In genomic region chr9:38160613-38161215, GRCh38 we compare ENCODE assay signal across 8 cellular contexts.
DNase-seq lines count a peak whose midpoint lies in the region; TF ChIP-seq lines count a peak whose summit lies in the region.

No MANE protein-coding gene starts in this region.

- no peaks in the 10 kb centered on the region for H3K79me2 ChIP-seq in neural progenitor cell (ENCODE audit: low read depth)

- H4K20me1 ChIP-seq in neural progenitor cell (ENCODE audit: low read depth) = no peaks in the 10 kb centered on the region

- H3K4me2 ChIP-seq in neural progenitor cell = no peak overlapping the region

- H3K4me3 Mint-ChIP-seq in neural progenitor cell = no peak overlapping the region

- peak overlapping the region; percentile 22 for H2AFZ ChIP-seq in neural progenitor cell (replicated peaks)

- H3K27me3 ChIP-seq in neural progenitor cell = no peaks in the 10 kb centered on the region
- no peaks in the 10 kb centered on the region for H3K27me3 ChIP-seq in thyroid gland

- no peak overlapping the region for H3K9ac ChIP-seq in neural progenitor cell

- DNase-seq in AG09319 (ENCODE audit: extremely low read depth, low read depth) = peak; percentile 15
- peak; percentile 53 for DNase-seq in GM19240 (ENCODE audit: insufficient read length, low spot score)
- peak; percentile 31 for DNase-seq in NCI-H82 treated with DMSO at 0.1 percent for 48 hours (lab: John Stamatoyannopoulos, UW; ENCODE audit: unreplicated experiment)
- DNase-seq in activated CD8-positive, alpha-beta memory T cell treated with anti-CD3 and anti-CD28 coated beads, Interleukin-2, amount 50 U/mL, for 48 hours = peak; percentile 90
- DNase-seq in fibroblast of gingiva (ENCODE audit: low read depth) = peak; percentile 21
- peak; percentile 89 for DNase-seq in neural progenitor cell (ENCODE audit: low spot score)
- DNase-seq in thyroid gland = peak; percentile 65 to 75
- DNase-seq in KG1 (lab: John Stamatoyannopoulos, UW) = no peak

- 43 to 45% methylated on average over 9 of the region's 9 CpGs for WGBS in thyroid gland, 2 donors

- H3F3A ChIP-seq in neural progenitor cell (ENCODE audit: low read depth) = peaks cover 6% of the 10 kb centered on the region

- peaks cover 16% of the 10 kb centered on the region for H3K4me1 ChIP-seq in neural progenitor cell
- no peaks in the 10 kb centered on the region for H3K4me1 ChIP-seq in thyroid gland

- no peaks in the 10 kb centered on the region for H3K36me3 Mint-ChIP-seq in neural progenitor cell

- H3K4me1 Mint-ChIP-seq in neural progenitor cell = peaks cover 21% of the 10 kb centered on the region

- H3K27ac Mint-ChIP-seq in neural progenitor cell = peak overlapping the region; percentile 9

- H3K9me3 ChIP-seq in neural progenitor cell (ENCODE audit: low read depth) (no peaks in the 10 kb centered on the region), thyroid gland (no peaks in the 10 kb centered on the region)

- H3K36me3 ChIP-seq in neural progenitor cell = no peaks in the 10 kb centered on the region
- H3K36me3 ChIP-seq in thyroid gland = no peaks in the 10 kb centered on the region

- intact Hi-C loops in thyroid gland (cut with DNase I) = no loop called here

- peak; percentile 93 for TF ChIP-seq CTCF in AG09319 (IDR thresholded peaks at IDR 0.05; ENCODE audit: low read depth, low read length)
- TF ChIP-seq CTCF in neural progenitor cell (IDR thresholded peaks at IDR 0.05) = peak; percentile 98
- TF ChIP-seq CTCF in thyroid gland (IDR thresholded peaks at IDR 0.05) = peak; percentile 56 to 87 (median 66)

- H3K9me3 Mint-ChIP-seq in neural progenitor cell = no peaks in the 10 kb centered on the region

- peaks cover 12% of the 10 kb centered on the region for H3K27me3 Mint-ChIP-seq in neural progenitor cell (ENCODE audit: insufficient read depth, low read depth)

- TF ChIP-seq POLR2A in thyroid gland (IDR thresholded peaks at IDR 0.05) = no peak

- H3K4me3 ChIP-seq in neural progenitor cell (no peak overlapping the region), thyroid gland (replicated peaks in 1 of 3) (no peak overlapping the region)

- H3K27ac ChIP-seq in neural progenitor cell (no peak overlapping the region), thyroid gland (no peak overlapping the region)
